Comparison of ENCODE assay signal across 19 cellular contexts in the genomic region with DNA sequence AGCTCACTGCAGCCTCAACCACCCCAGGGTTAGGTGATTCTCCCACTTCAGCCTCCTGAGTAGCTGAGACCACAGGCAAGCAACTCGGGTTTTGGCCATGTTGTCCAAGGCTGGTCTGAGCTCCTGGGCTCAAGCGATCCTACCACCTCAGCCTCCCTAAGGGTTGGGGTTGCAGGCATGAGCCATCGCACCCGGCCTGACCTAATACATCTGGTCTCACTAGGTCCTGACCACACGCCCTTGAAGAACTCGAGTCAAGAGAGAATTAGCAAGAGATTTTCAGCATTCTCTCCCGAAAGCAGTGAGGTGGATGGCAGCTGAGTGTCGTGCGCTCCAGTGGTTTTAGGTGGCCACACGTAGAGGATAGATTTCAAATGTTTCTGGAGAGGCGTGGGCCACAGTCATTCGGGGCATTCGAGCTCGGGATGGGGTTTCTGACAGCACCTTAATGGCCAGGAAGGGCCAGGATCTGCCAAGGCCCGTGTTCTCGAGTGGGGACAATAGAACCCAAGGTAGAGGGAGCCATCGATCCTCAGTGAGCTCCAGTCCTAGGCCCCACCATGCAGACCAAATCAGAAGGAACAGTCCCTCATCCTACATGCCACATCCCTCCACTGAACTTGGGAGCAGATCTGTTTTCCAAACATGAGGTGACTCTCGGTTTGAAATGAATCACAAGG.
DNase-seq lines count a peak whose midpoint lies in the region; ATAC-seq and TF ChIP-seq lines count a peak whose summit lies in the region.
"Had no signal": no experiment of that assay in that cellular context is flagged by ENCODE, and none has a peak within 500 bp of the region (broad histone marks: within the 10 kb centered on the region; RNA-seq: fewer than 3 reads in every experiment).

No MANE protein-coding gene starts in this region.

- TF ChIP-seq CTCF in right atrium auricular region (IDR thresholded peaks at IDR 0.05): no peak
- no peak for TF ChIP-seq CTCF in WERI-Rb-1 (IDR thresholded peaks at IDR 0.05; ENCODE audit: low read depth, low read length)

- H3K4ac ChIP-seq in trophoblast cell (ENCODE audit: low read depth, low read length): no peak overlapping the region

- H3K4me2 ChIP-seq in trophoblast cell (ENCODE audit: low read length): no peak overlapping the region
- H3K4me2 ChIP-seq: BLaER1 had no signal

- H3K27ac ChIP-seq in right atrium auricular region (no peak overlapping the region), trophoblast cell (ENCODE audit: low read depth, low read length) (no peak overlapping the region), WERI-Rb-1 (no peak overlapping the region)
- H3K27ac ChIP-seq: 22Rv1, BLaER1 had no signal

- no peak overlapping the region for H2BK5ac ChIP-seq in trophoblast cell (ENCODE audit: low read depth, low read length, poor library complexity)

- H3K23ac ChIP-seq in trophoblast cell (ENCODE audit: low read length): no peak overlapping the region

- H3K18ac ChIP-seq in trophoblast cell (ENCODE audit: low read length): no peak overlapping the region

- H3K9me3 ChIP-seq in right atrium auricular region (no peaks in the 10 kb centered on the region), trophoblast cell (ENCODE audit: insufficient read depth, low read depth, low read length) (peaks cover 66% of the 10 kb centered on the region), WERI-Rb-1 (ENCODE audit: severe bottlenecking) (no peaks in the 10 kb centered on the region)
- H3K9me3 ChIP-seq: BE2C, BLaER1 had no signal

- H3K4me1 ChIP-seq in right atrium auricular region: peaks cover 0 to 6% of the 10 kb centered on the region in 2 donors
- no peaks in the 10 kb centered on the region for H3K4me1 ChIP-seq in trophoblast cell (ENCODE audit: control insufficient read depth in 1 of 2, insufficient read depth in 2 of 2, low read length in 2 of 2)
- H3K4me1 ChIP-seq: BE2C, BLaER1 had no signal

- H3K79me2 ChIP-seq in trophoblast cell (ENCODE audit: control insufficient read depth, insufficient read depth, low read length, poor library complexity): no peaks in the 10 kb centered on the region

- H3K27me3 ChIP-seq in right atrium auricular region (no peaks in the 10 kb centered on the region), trophoblast cell (ENCODE audit: insufficient read depth, low read length) (no peaks in the 10 kb centered on the region), WERI-Rb-1 (ENCODE audit: insufficient read depth, low read depth, severe bottlenecking) (peaks cover 76% of the 10 kb centered on the region)
- H3K27me3 ChIP-seq: BLaER1 had no signal

- ATAC-seq in GM21390 (IDR thresholded peaks at IDR 0.05; ENCODE audit: unreplicated experiment): no peak

- intact Hi-C loops in cardiac septum (cut with DNase I): no loop called here

- DNase-seq in cardiac septum (ENCODE audit: low spot score) (peak; percentile 55), right atrium auricular region (ENCODE audit: low spot score) (no peak), mesenteric fat pad (ENCODE audit: low spot score) (peak; percentile 77), trophoblast cell (no peak), DMS153 (lab: John Stamatoyannopoulos, UW) (no peak), WERI-Rb-1 (no peak)
- DNase-seq: ACHN; BE2C; C1 segment of cervical spinal cord; CD4-positive, alpha-beta memory T cell; CD4-positive, CD25-positive, alpha-beta regulatory T cell; CD8-positive, alpha-beta memory T cell; COR-L47; DMS 273 treated with DMSO at 0.1 percent for 48 hours; DMS79 treated with DMSO at 0.1 percent for 48 hours; GF-D8 had no signal

- H3K4me3 ChIP-seq in right atrium auricular region (no peak overlapping the region), trophoblast cell (ENCODE audit: low read depth, low read length) (peak overlapping the region; percentile 13), WERI-Rb-1 (ENCODE audit: low read depth, low read length) (no peak overlapping the region)
- H3K4me3 ChIP-seq: BLaER1 had no signal

- H2AK5ac ChIP-seq in trophoblast cell (ENCODE audit: low read length): no peak overlapping the region

- H4K8ac ChIP-seq in trophoblast cell (ENCODE audit: low read depth, low read length): no peak overlapping the region

- H4K91ac ChIP-seq in trophoblast cell (ENCODE audit: low read depth, low read length): no peak overlapping the region

- no peak overlapping the region for H3K9ac ChIP-seq in trophoblast cell (ENCODE audit: low read length)
- H3K9ac ChIP-seq: BLaER1 had no signal

- H2AFZ ChIP-seq in trophoblast cell (ENCODE audit: insufficient read depth, low read length, poor library complexity): no peak overlapping the region

- no peaks in the 10 kb centered on the region for H3K79me1 ChIP-seq in trophoblast cell (ENCODE audit: low read length)

- H2BK120ac ChIP-seq in trophoblast cell (ENCODE audit: insufficient read depth, low read length, poor library complexity): no peak overlapping the region

- no peak overlapping the region for H3K14ac ChIP-seq in trophoblast cell (ENCODE audit: low read length)

- WGBS in trophoblast cell (ENCODE audit: extremely low coverage, insufficient coverage, insufficient read length): no CpG with 5 or more reads among the region's 18 CpGs

- no peak overlapping the region for H4K12ac ChIP-seq in trophoblast cell (ENCODE audit: low read depth, low read length)

- no peak overlapping the region for H2BK12ac ChIP-seq in trophoblast cell (ENCODE audit: low read length)

- H3K36me3 ChIP-seq in right atrium auricular region (no peaks in the 10 kb centered on the region), trophoblast cell (ENCODE audit: control insufficient read depth in 1 of 2, insufficient read depth in 2 of 2, low read length in 2 of 2) (no peaks in the 10 kb centered on the region), WERI-Rb-1 (no peaks in the 10 kb centered on the region)
- H3K36me3 ChIP-seq: BE2C, BLaER1 had no signal

Comparison
In these comparisons a context has a peak if more than half of its experiments do, and no peak if none do; other contexts are left out.
1. DNase-seq: peak in cardiac septum (single experiment) and mesenteric fat pad (single experiment); none in right atrium auricular region (single experiment), trophoblast cell (0 of 2), DMS153 (single experiment) and WERI-Rb-1 (single experiment).